Comparison of ENCODE assay signal across 12 cellular contexts in the genomic region with DNA sequence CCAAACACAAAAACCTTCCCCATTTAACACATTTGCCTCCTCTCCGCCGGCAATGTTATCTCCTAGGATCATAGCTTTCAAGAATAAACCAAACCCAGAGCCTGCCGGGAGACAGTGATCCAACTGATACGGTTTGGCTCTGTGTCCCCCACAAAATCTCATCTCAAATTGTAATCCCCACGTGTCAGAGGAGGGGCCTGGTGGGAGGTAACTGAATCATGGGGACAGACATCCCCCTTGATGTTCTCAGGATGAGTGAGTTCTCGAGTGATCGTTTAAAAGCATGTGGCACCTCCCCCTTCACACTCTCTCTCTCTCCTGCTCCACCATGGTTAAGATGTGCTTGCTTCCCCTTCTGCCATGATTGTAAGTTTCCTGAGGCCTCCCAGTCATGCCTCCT. TPM values are rescaled to one million over a fixed set of nuclear protein-coding genes. Genes with fewer than 3 reads are reported as not detected.
DNase-seq lines count a peak whose midpoint lies in the region; ATAC-seq and TF ChIP-seq lines count a peak whose summit lies in the region.
"Had no signal": no experiment of that assay in that cellular context is flagged by ENCODE, and none has a peak within 500 bp of the region (broad histone marks: within the 10 kb centered on the region; RNA-seq: fewer than 3 reads in every experiment).

No MANE protein-coding gene starts in this region.

- H3K4me3 Mint-ChIP-seq in brain, result peak overlapping the region in 2 of 5 experiments; percentile 46 to 53
- H3K4me3 Mint-ChIP-seq: activated T-cell treated with anti-CD3 and anti-CD28 coated beads, Interleukin-2, amount 50 U/mL, for 24 hours; naive B cell had no signal

- H3K36me3 ChIP-seq in skeletal muscle tissue (ENCODE audit: control insufficient read depth in 3 of 3, insufficient read depth in 3 of 3, low read length in 3 of 3), result no peaks in the 10 kb centered on the region
- H3K36me3 ChIP-seq: BLaER1 treated with 17β-estradiol and CSF1 and Interleukin-3, amounts not matched to agents 10 nM and 100 nM had no signal

- H3K4me1 ChIP-seq in skeletal muscle tissue (ENCODE audit: control insufficient read depth in 3 of 3, insufficient read depth in 3 of 3, low read length in 3 of 3), result peaks cover 0 to 10% (median 9%) of the 10 kb centered on the region in 3 donors

- DNase-seq in ELF-1 (ENCODE audit: low read depth, low spot score), result peak; percentile 14
- DNase-seq in islet precursor cell, result peak; percentile 48
- no peak for DNase-seq in mucosa of gallbladder (ENCODE audit: low spot score)
- DNase-seq in GM20000 (ENCODE audit: low spot score), result no peak
- no peak for DNase-seq in NCI-H1694 treated with DMSO at 0.1 percent for 48 hours (lab: John Stamatoyannopoulos, UW)
- DNase-seq: activated T-cell treated with anti-CD3 and anti-CD28 coated beads, Interleukin-2, amount 50 U/mL, for 24 hours; naive B cell; stimulated activated CD4-positive, alpha-beta T cell treated with anti-CD3 and anti-CD28 coated beads, Interleukin-2, amount 100 ng/mL, for 48 hours had no signal

- no peaks in the 10 kb centered on the region for H3K27me3 Mint-ChIP-seq in brain

- peak overlapping the region; percentile 46 for H3K27ac ChIP-seq in skeletal muscle tissue (ENCODE audit: low read depth, low read length)
- H3K27ac ChIP-seq: BLaER1 treated with 17β-estradiol and CSF1 and Interleukin-3, amounts not matched to agents 10 nM and 100 nM had no signal

- H3K36me3 Mint-ChIP-seq in brain, result peaks cover 45% of the 10 kb centered on the region
- H3K36me3 Mint-ChIP-seq: naive B cell had no signal

- no peak for ATAC-seq in GM18502 (IDR thresholded peaks at IDR 0.05; ENCODE audit: poor library complexity, unreplicated experiment)

- no peak overlapping the region for H3K9ac ChIP-seq in skeletal muscle tissue (ENCODE audit: low read depth in 1 of 3, low read length in 3 of 3)
- H3K9ac ChIP-seq: BLaER1 treated with 17β-estradiol and CSF1 and Interleukin-3, amounts not matched to agents 10 nM and 100 nM had no signal

- no peaks in the 10 kb centered on the region for H3K27me3 ChIP-seq in skeletal muscle tissue (ENCODE audit: control insufficient read depth in 3 of 3, insufficient read depth in 3 of 3, low read length in 3 of 3)
- H3K27me3 ChIP-seq: BLaER1 treated with 17β-estradiol and CSF1 and Interleukin-3, amounts not matched to agents 10 nM and 100 nM had no signal

- H3K9me3 ChIP-seq in skeletal muscle tissue (ENCODE audit: control insufficient read depth in 3 of 3, low read length in 3 of 3), result no peaks in the 10 kb centered on the region

- H3K4me1 Mint-ChIP-seq in brain, result peaks cover 30% of the 10 kb centered on the region

- no peak for TF ChIP-seq CTCF in brain (conservative IDR thresholded peaks at IDR 0.05)
- TF ChIP-seq CTCF in GM20000 (IDR thresholded peaks at IDR 0.05; ENCODE audit: extremely low read depth, missing control alignments), result no peak

- peak overlapping the region in 3 of 5 experiments; percentile 28 to 93 (median 93) for H3K27ac Mint-ChIP-seq in brain
- H3K27ac Mint-ChIP-seq: activated T-cell treated with anti-CD3 and anti-CD28 coated beads, Interleukin-2, amount 50 U/mL, for 24 hours; naive B cell had no signal

- H3K9me3 Mint-ChIP-seq in brain, result peaks cover 0 to 3% (median 0%) of the 10 kb centered on the region in 5 experiments
- H3K9me3 Mint-ChIP-seq: activated T-cell treated with anti-CD3 and anti-CD28 coated beads, Interleukin-2, amount 50 U/mL, for 24 hours; naive B cell had no signal

- H3K4me3 ChIP-seq in skeletal muscle tissue (ENCODE audit: low read length in 3 of 3), result no peak overlapping the region
- H3K4me3 ChIP-seq: BLaER1 treated with 17β-estradiol and CSF1 and Interleukin-3, amounts not matched to agents 10 nM and 100 nM had no signal

RNA-seq across cellular contexts. Expression of a gene that starts 33.3 kb away (rescaled TPM):
- polyA plus RNA-seq in brain (ENCODE audit: insufficient read depth, low read depth, low replicate concordance), result 67.0 TPM
- total RNA-seq in skeletal muscle tissue, result 200 TPM
- total RNA-seq in mucosa of gallbladder, result 81.1 TPM

Comparison
In these comparisons a context has a peak if more than half of its experiments do, and no peak if none do; other contexts are left out.
1. DNase-seq: peak in ELF-1 (single experiment) and islet precursor cell (single experiment); none in mucosa of gallbladder (single experiment), GM20000 (single experiment) and NCI-H1694 treated with DMSO at 0.1 percent for 48 hours (single experiment).